15 cellular contexts compared by ENCODE assay signal in the genomic region with DNA sequence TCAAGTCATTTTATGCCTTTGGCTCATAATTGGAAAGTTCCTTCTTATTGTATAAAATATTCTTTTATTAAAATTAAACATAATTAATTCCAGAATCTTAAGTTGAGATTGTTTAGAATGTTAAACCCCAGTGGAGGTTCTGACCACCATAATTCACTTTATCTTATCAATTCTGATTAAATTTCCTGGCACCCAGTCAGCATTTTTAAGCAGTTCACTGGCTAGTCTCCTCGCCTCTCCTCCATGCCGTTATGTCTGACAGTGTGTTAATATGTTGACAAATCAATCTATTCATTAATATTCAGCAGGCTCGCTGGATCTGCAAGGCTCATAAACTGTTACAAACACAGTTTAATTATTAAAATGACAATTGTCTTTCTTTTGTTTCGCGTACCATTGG.
DNase-seq lines count a peak whose midpoint lies in the region; ATAC-seq and TF ChIP-seq lines count a peak whose summit lies in the region.
"Had no signal": no experiment of that assay in that cellular context is flagged by ENCODE, and none has a peak within 500 bp of the region (broad histone marks: within the 10 kb centered on the region; RNA-seq: fewer than 3 reads in every experiment).

No MANE protein-coding gene starts in this region.

- H3K9ac ChIP-seq in adipocyte (ENCODE audit: low read length), result no peak overlapping the region

- H3K4me1 ChIP-seq in adipocyte (ENCODE audit: control insufficient read depth, insufficient read depth, low read length), result peaks cover 10% of the 10 kb centered on the region

- no peaks in the 10 kb centered on the region for H3K27me3 ChIP-seq in adipocyte (replicated peaks; ENCODE audit: control insufficient read depth, insufficient read depth, low read length)
- H3K27me3 ChIP-seq: MG63 had no signal

- H3K4me3 ChIP-seq in adipocyte (ENCODE audit: low read length) (peak overlapping the region; percentile 9), fibroblast of the aortic adventitia (ENCODE audit: low read depth, low read length) (no peak overlapping the region)
- H3K4me3 ChIP-seq: A549, K562, MG63 had no signal

- TF ChIP-seq CTCF in fibroblast of the aortic adventitia (IDR thresholded peaks at IDR 0.05; ENCODE audit: insufficient read depth, low read length), result no peak

- ATAC-seq in GM21360 (IDR thresholded peaks at IDR 0.05; ENCODE audit: unreplicated experiment), result no peak
- no peak for ATAC-seq in HG02852 (IDR thresholded peaks at IDR 0.05; ENCODE audit: unreplicated experiment)
- no peak for ATAC-seq in HG03196 (IDR thresholded peaks at IDR 0.05; ENCODE audit: unreplicated experiment)
- ATAC-seq: A549, K562 had no signal

- DNase-seq in NCI-H345 treated with DMSO at 0.1 percent for 48 hours (lab: John Stamatoyannopoulos, UW; ENCODE audit: unreplicated experiment) (peak; percentile 73), NCI-H345 (lab: John Stamatoyannopoulos, UW) (no peak), adipocyte (ENCODE audit: low read depth) (no peak), fibroblast of the aortic adventitia (ENCODE audit: low read depth) (peak; percentile 54)
- DNase-seq: MG63, NCI-H1436, NCI-H187 treated with DMSO at 0.1 percent for 48 hours, NCI-H446 treated with DMSO at 0.1 percent for 48 hours, NCI-H526 treated with DMSO at 0.1 percent for 48 hours, Right ventricle myocardium superior had no signal

- H3K36me3 ChIP-seq in adipocyte (ENCODE audit: control insufficient read depth, insufficient read depth, low read length, severe bottlenecking), result peaks cover 13% of the 10 kb centered on the region
- H3K36me3 ChIP-seq: MG63 had no signal

- no peaks in the 10 kb centered on the region for H3K9me3 ChIP-seq in adipocyte (ENCODE audit: control insufficient read depth, low read length)
- H3K9me3 ChIP-seq: A549, MG63 had no signal

Comparison
In these comparisons a context has a peak if more than half of its experiments do, and no peak if none do; other contexts are left out.
1. DNase-seq: peak in NCI-H345 treated with DMSO at 0.1 percent for 48 hours (single experiment) and fibroblast of the aortic adventitia (single experiment); none in NCI-H345 (single experiment) and adipocyte (single experiment).